ENCODE assay signal across 12 cellular contexts in genomic region chr10:8416755-8417154, GRCh38.
DNase-seq lines count a peak whose midpoint lies in the region; ATAC-seq lines count a peak whose summit lies in the region.
"Had no signal": no experiment of that assay in that cellular context is flagged by ENCODE, and none has a peak within 500 bp of the region (broad histone marks: within the 10 kb centered on the region; RNA-seq: fewer than 3 reads in every experiment).

No MANE protein-coding gene starts in this region.

- peak; percentile 30 for ATAC-seq in HG03378 (IDR thresholded peaks at IDR 0.05; ENCODE audit: unreplicated experiment)
- ATAC-seq: body of pancreas had no signal

- DNase-seq in activated naive CD4-positive, alpha-beta T cell treated with Interleukin-2 at 50 U/mL for 16 hours, result peak; percentile 54
- DNase-seq in activated naive CD4-positive, alpha-beta T cell (lab: John Stamatoyannopoulos, UW), result no peak
- DNase-seq in activated T-helper 9 cell treated with anti-CD3 and anti-CD28 coated beads, Interleukin-2, amount 50 U/mL, for 16 hours (ENCODE audit: low read depth), result peak; percentile 6
- no peak for DNase-seq in C1 segment of cervical spinal cord (lab: John Stamatoyannopoulos, UW)
- no peak for DNase-seq in SW480 (ENCODE audit: low spot score)
- DNase-seq in cerebellar cortex (ENCODE audit: low spot score), result no peak
- no peak for DNase-seq in NCI-H146 treated with DMSO at 0.1 percent for 48 hours (lab: John Stamatoyannopoulos, UW; ENCODE audit: unreplicated experiment)
- DNase-seq: body of pancreas; HFFc6; mesenchymal stem cell; stimulated activated CD4-positive, alpha-beta T cell treated with anti-CD3 and anti-CD28 coated beads, Interleukin-2, amount 100 ng/mL, for 48 hours had no signal

Comparison
In these comparisons a context has a peak if more than half of its experiments do, and no peak if none do; other contexts are left out.
1. DNase-seq: peak in activated naive CD4-positive, alpha-beta T cell treated with Interleukin-2 at 50 U/mL for 16 hours (single experiment) and activated T-helper 9 cell treated with anti-CD3 and anti-CD28 coated beads, Interleukin-2, amount 50 U/mL, for 16 hours (single experiment); none in activated naive CD4-positive, alpha-beta T cell (0 of 4), C1 segment of cervical spinal cord (0 of 14), SW480 (single experiment), cerebellar cortex (single experiment) and NCI-H146 treated with DMSO at 0.1 percent for 48 hours (single experiment).